Comparison of ENCODE assay signal across 20 cellular contexts in genomic region chr3:194781617-194782016, GRCh38.
"Had no signal": no experiment of that assay in that cellular context is flagged by ENCODE, and none has a peak within 500 bp of the region (broad histone marks: within the 10 kb centered on the region; RNA-seq: fewer than 3 reads in every experiment).

No MANE protein-coding gene starts in this region.

- H3K27ac ChIP-seq: HL-60, SJSA1, SK-N-MC had no signal

- DNase-seq: MV-4-11, NCI-H1048, NCI-H1105, NCI-H1417, NCI-H1436 treated with DMSO at 0.1 percent for 48 hours, NCI-H1694, NCI-H187 treated with DMSO at 0.1 percent for 48 hours, NCI-H2029 treated with DMSO at 0.1 percent for 48 hours, NCI-H2171, NCI-H226, NCI-H446, NCI-H524, NCI-H526 treated with DMSO at 0.1 percent for 48 hours, Right ventricle myocardium superior, RPMI8226, SIG-M5 had no signal

- H3K4me3 ChIP-seq: K562, SJSA1, SK-N-MC had no signal

- H3K9me3 ChIP-seq: SJSA1 had no signal

- H3K27me3 ChIP-seq: SJSA1 had no signal

- ATAC-seq: K562 had no signal

- H3K36me3 ChIP-seq: SJSA1 had no signal
